8 cellular contexts compared by ENCODE assay signal in the genomic region with DNA sequence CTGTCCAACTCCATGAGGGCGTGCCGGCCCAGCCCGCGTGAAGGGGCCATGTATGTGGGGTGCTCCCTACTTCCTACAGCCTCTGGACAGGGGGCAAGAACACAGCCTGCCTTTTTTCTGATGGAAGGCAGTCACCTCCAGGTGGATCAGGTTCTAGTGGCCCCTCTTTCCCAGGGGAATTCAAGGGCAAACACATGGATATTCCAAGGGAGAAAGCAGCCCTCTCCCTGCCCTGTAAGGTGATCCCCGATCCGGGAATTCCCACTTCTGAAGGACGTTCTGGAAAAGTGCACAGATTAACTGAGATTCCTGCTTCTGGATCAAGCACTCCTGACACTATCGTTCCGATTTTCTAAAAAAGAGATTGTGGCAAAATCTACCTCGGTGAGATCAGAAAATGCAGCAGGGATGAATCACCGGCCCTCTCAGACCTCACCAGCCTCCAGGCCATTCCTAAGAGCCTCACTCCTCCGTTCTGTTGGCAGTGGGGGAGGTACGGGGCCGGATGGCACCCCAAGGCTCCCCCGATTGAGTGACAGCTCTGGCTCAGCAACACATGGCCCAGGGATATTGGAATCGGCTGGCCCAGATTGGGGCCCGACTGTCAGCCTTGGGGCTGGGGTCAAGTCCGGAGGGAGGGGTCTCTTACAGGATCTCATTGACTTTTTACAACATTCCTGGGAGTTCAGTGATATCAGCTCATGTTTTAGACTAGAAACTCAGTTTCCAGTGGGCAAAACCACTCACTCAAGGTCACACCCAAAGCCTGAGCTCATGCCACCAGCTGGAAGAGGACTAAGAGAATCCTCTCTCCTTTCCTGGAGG. TPM values are rescaled to one million over a fixed set of nuclear protein-coding genes. Genes with fewer than 3 reads are reported as not detected.
DNase-seq lines count a peak whose midpoint lies in the region; ATAC-seq and TF ChIP-seq lines count a peak whose summit lies in the region.

No MANE protein-coding gene starts in this region.

- H3K4me3 Mint-ChIP-seq in Caco-2 (ENCODE audit: unreplicated experiment): no peak overlapping the region

- peak; percentile 52 for ATAC-seq in Panc1
- ATAC-seq in GM18873 (IDR thresholded peaks at IDR 0.05; ENCODE audit: low FRiP score, unreplicated experiment): no peak
- no peak for ATAC-seq in GM19324 (IDR thresholded peaks at IDR 0.05; ENCODE audit: low FRiP score, unreplicated experiment)

- POLR2A ChIA-PET in Panc1 (lab: Charles Lee) (interaction anchor here (0.6 kb wide), 2 partner anchors 67 to 457 kb away, joined by 7 read pairs; no protein-coding TSS in a partner anchor), Caco-2 (lab: Charles Lee) (no interaction called here)

- TF ChIP-seq CTCF in Panc1 (IDR thresholded peaks at IDR 0.05) (no peak), esophagus squamous epithelium (IDR thresholded peaks at IDR 0.05) (no peak), osteoblast (IDR thresholded peaks at IDR 0.05; ENCODE audit: extremely low read depth, low read depth, low read length) (no peak), Caco-2 (IDR thresholded peaks at IDR 0.05; ENCODE audit: insufficient read depth in 1 of 2, low read depth in 1 of 2, low read length in 1 of 2, severe bottlenecking in 1 of 2, unreplicated experiment in 1 of 2) (no peak)

- H3K27ac Mint-ChIP-seq in Caco-2 (ENCODE audit: unreplicated experiment): no peak overlapping the region

- CTCF ChIA-PET in Panc1 (lab: Charles Lee): interaction anchor here (0.6 to 1.3 kb wide), 2 partner anchors 13 to 16 kb away, joined by 3 to 8 read pairs; no protein-coding TSS in a partner anchor
- CTCF ChIA-PET in Caco-2 (lab: Charles Lee): interaction anchor here (1.0 kb wide), 1 partner anchor 154 kb away, joined by 3 read pairs; no protein-coding TSS in a partner anchor

- H3K9me3 Mint-ChIP-seq in Caco-2 (ENCODE audit: unreplicated experiment): no peaks in the 10 kb centered on the region

- H3K36me3 ChIP-seq in Panc1 (ENCODE audit: control insufficient read depth, insufficient read depth, low read length) (no peaks in the 10 kb centered on the region), esophagus squamous epithelium (no peaks in the 10 kb centered on the region), osteoblast (ENCODE audit: insufficient read depth, low read length) (no peaks in the 10 kb centered on the region), Caco-2 (ENCODE audit: control insufficient read depth, insufficient read depth, low read length) (no peaks in the 10 kb centered on the region)

- H3K27ac ChIP-seq in Panc1 (ENCODE audit: low read length) (peak overlapping the region; percentile 77), esophagus squamous epithelium (peak overlapping the region; percentile 76 to 94 (median 84)), osteoblast (ENCODE audit: low read depth, low read length) (peak overlapping the region; percentile 89)

- H3K27me3 Mint-ChIP-seq in Caco-2 (ENCODE audit: insufficient read depth, unreplicated experiment): no peaks in the 10 kb centered on the region

- H3K4me1 Mint-ChIP-seq in Caco-2 (ENCODE audit: low read depth, unreplicated experiment): peaks cover 14% of the 10 kb centered on the region

- no peaks in the 10 kb centered on the region for H3K36me3 Mint-ChIP-seq in Caco-2 (ENCODE audit: insufficient read depth, unreplicated experiment)

- DNase-seq in Daoy (ENCODE audit: low read depth): peak; percentile 93
- no peak for DNase-seq in Panc1 (ENCODE audit: low read depth, low spot score)
- no peak for DNase-seq in esophagus squamous epithelium (lab: John Stamatoyannopoulos, UW)
- DNase-seq in osteoblast (ENCODE audit: insufficient read length, low spot score, missing footprints): peak; percentile 99
- DNase-seq in OCI-M2 (lab: John Stamatoyannopoulos, UW; ENCODE audit: unreplicated experiment): no peak
- DNase-seq in Caco-2: no peak

- H2AFZ ChIP-seq in osteoblast (ENCODE audit: low read length): peak overlapping the region; percentile 80

- intact Hi-C loops in Panc1 (cut with micrococcal nuclease; ENCODE audit: unreplicated experiment): loop anchor here (1.0 to 10.0 kb wide), 2 partner anchors 29 to 447 kb away; partner anchors contain the start of gene ZNF843
- intact Hi-C loops in esophagus squamous epithelium (cut with DNase I): loop anchor here (5.0 kb wide), 1 partner anchor 39 kb away; no protein-coding TSS in a partner anchor
- intact Hi-C loops in Caco-2 (cut with micrococcal nuclease; ENCODE audit: unreplicated experiment): no loop called here

- peaks cover 31% of the 10 kb centered on the region for H3K4me1 ChIP-seq in Panc1 (ENCODE audit: control insufficient read depth, insufficient read depth, low read length)
- H3K4me1 ChIP-seq in esophagus squamous epithelium: peaks cover 31 to 69% (median 39%) of the 10 kb centered on the region in 3 donors
- peaks cover 26% of the 10 kb centered on the region for H3K4me1 ChIP-seq in osteoblast (ENCODE audit: insufficient read depth, low read length)
- H3K4me1 ChIP-seq in Caco-2: peaks cover 24% of the 10 kb centered on the region

- 37% methylated on average over 9 of the region's 18 CpGs; no CpG with 5 or more reads in 1 of the 2 donors for WGBS in esophagus squamous epithelium, 2 donors

- H3K9me3 ChIP-seq in Panc1 (ENCODE audit: control insufficient read depth, insufficient read depth, low read depth, low read length): no peaks in the 10 kb centered on the region
- H3K9me3 ChIP-seq in esophagus squamous epithelium: no peaks in the 10 kb centered on the region
- H3K9me3 ChIP-seq in osteoblast (ENCODE audit: low read depth, low read length): no peaks in the 10 kb centered on the region
- no peaks in the 10 kb centered on the region for H3K9me3 ChIP-seq in Caco-2

- TF ChIP-seq POLR2A in esophagus squamous epithelium (IDR thresholded peaks at IDR 0.05): no peak

- peak overlapping the region; percentile 97 for H3K4me2 ChIP-seq in osteoblast (ENCODE audit: insufficient read depth, low read length)

- H3K27me3 ChIP-seq in Panc1 (ENCODE audit: control insufficient read depth, insufficient read depth, low read length) (no peaks in the 10 kb centered on the region), esophagus squamous epithelium (no peaks in the 10 kb centered on the region), osteoblast (ENCODE audit: insufficient read depth, low read length) (no peaks in the 10 kb centered on the region), Caco-2 (replicated peaks; ENCODE audit: control insufficient read depth, insufficient read depth, low read length) (no peaks in the 10 kb centered on the region)

- H4K20me1 ChIP-seq in osteoblast (ENCODE audit: insufficient read depth, low read length): no peaks in the 10 kb centered on the region

- in situ Hi-C loops in Panc1 (cut with HindIII; ENCODE audit: low pct_unique_long_range_greater_than_20kb, low sequenced_read_pairs): no loop called here

- H3K79me2 ChIP-seq in osteoblast (ENCODE audit: insufficient read depth, low read length): no peaks in the 10 kb centered on the region

- H3K4me3 ChIP-seq in Panc1 (ENCODE audit: low read depth in 2 of 2, low read length in 2 of 2) (peak overlapping the region in 1 of 2 experiments; percentile 79; a peak in 2 of 4 replicates), esophagus squamous epithelium (peak overlapping the region; percentile 38 to 83 (median 58)), osteoblast (ENCODE audit: insufficient read depth, low read length) (peak overlapping the region; percentile 78), Caco-2 (ENCODE audit: low read depth, low read length) (no peak overlapping the region)

- TSS peak; percentile 76 for BruUV-seq in Panc1 (replicated peaks; lab: Mats Ljungman, UMichigan)
- no TSS peak for BruUV-seq in Caco-2 (replicated peaks; lab: Mats Ljungman, UMichigan)

RNA-seq across cellular contexts. Expression of gene STX1B, which starts 12.3 kb away (rescaled TPM):
- under 0.01 TPM in 1 of 2 replicates, not detected in the other for total RNA-seq in Daoy (2014; rRNA removed; shearing (Covaris generic))
- total RNA-seq in Panc1 (2021; ENCODE audit: unreplicated experiment): 3.7 TPM
- polyA plus RNA-seq in Panc1 (2012; ENCODE audit: insufficient read length): 1.8 TPM
- total RNA-seq in esophagus squamous epithelium: 1 to 10 TPM in 1 of 4 donors, under 1 TPM in 3; 0.06 to 1.5 (median 0.20) TPM
- total RNA-seq in osteoblast: 0.72 and 2.9 TPM in 2 replicates
- 0.46 and 0.77 TPM in 2 replicates for total RNA-seq in Caco-2 (2022)

RNA-seq across cellular contexts. Expression of gene HSD3B7, which starts 13.1 kb away (rescaled TPM):
- total RNA-seq in Daoy (2014; rRNA removed; shearing (Covaris generic)): 1.8 and 3.8 TPM in 2 replicates
- total RNA-seq in Panc1 (2021; ENCODE audit: unreplicated experiment): 5.4 TPM
- polyA plus RNA-seq in Panc1 (2012; ENCODE audit: insufficient read length): 8.5 TPM
- 10 to 100 TPM in 1 of 4 donors, 1 to 10 TPM in 3; 6.9 to 17.0 (median 8.8) TPM for total RNA-seq in esophagus squamous epithelium
- total RNA-seq in osteoblast: 45.6 and 47.7 TPM in 2 replicates
- total RNA-seq in Caco-2 (2022): 1.3 and 2.4 TPM in 2 replicates

RNA-seq across cellular contexts. Expression of gene STX4, which starts 35.3 kb away (rescaled TPM):
- total RNA-seq in Daoy (2014; rRNA removed; shearing (Covaris generic)): 13.7 and 16.1 TPM in 2 replicates
- total RNA-seq in Panc1 (2021; ENCODE audit: unreplicated experiment) (65.2 TPM), esophagus squamous epithelium (10 to 100 TPM; 19.0 to 35.9 (median 25.1) TPM), osteoblast (26.8 and 30.6 TPM in 2 replicates), Caco-2 (2022) (27.9 and 29.2 TPM in 2 replicates)
- polyA plus RNA-seq in Panc1 (2012; ENCODE audit: insufficient read length): 109 TPM

RNA-seq across cellular contexts. Expression of gene SETD1A, which starts 40.5 kb away (rescaled TPM):
- total RNA-seq in Daoy (2014; rRNA removed; shearing (Covaris generic)): 1.0 and 1.1 TPM in 2 replicates
- 38.7 TPM for total RNA-seq in Panc1 (2021; ENCODE audit: unreplicated experiment)
- 41.5 TPM for polyA plus RNA-seq in Panc1 (2012; ENCODE audit: insufficient read length)
- 1 to 10 TPM; 3.5 to 8.0 (median 5.4) TPM for total RNA-seq in esophagus squamous epithelium
- 2.2 and 2.9 TPM in 2 replicates for total RNA-seq in osteoblast
- 21.5 and 26.3 TPM in 2 replicates for total RNA-seq in Caco-2 (2022)

RNA-seq across cellular contexts. Expression of gene ORAI3, which starts 49.2 kb away (rescaled TPM):
- total RNA-seq in Daoy (2014; rRNA removed; shearing (Covaris generic)): 1.1 and 1.5 TPM in 2 replicates
- 26.9 TPM for total RNA-seq in Panc1 (2021; ENCODE audit: unreplicated experiment)
- polyA plus RNA-seq in Panc1 (2012; ENCODE audit: insufficient read length): 31.0 TPM
- 10 to 100 TPM in 3 of 4 donors, 1 to 10 TPM in 1; 4.0 to 28.6 (median 18.0) TPM for total RNA-seq in esophagus squamous epithelium
- 63.3 and 66.0 TPM in 2 replicates for total RNA-seq in osteoblast
- 4.7 TPM in 2 replicates for total RNA-seq in Caco-2 (2022)

Comparison
In these comparisons a context has a peak if more than half of its experiments do, and no peak if none do; other contexts are left out.
1. DNase-seq: peak in Daoy (single experiment) and osteoblast (single experiment); none in Panc1 (single experiment), esophagus squamous epithelium (single experiment), OCI-M2 (single experiment) and Caco-2 (0 of 2).
2. Peak in every context shown above with its lines, with median percentiles within 50 percentile points of each other: H3K27ac ChIP-seq.